In genomic region chr12:79121486-79121885, GRCh38 we compare ENCODE assay signal across 10 cellular contexts.
DNase-seq lines count a peak whose midpoint lies in the region; ATAC-seq, FAIRE-seq and TF ChIP-seq lines count a peak whose summit lies in the region.
"Had no signal": no experiment of that assay in that cellular context is flagged by ENCODE, and none has a peak within 500 bp of the region (broad histone marks: within the 10 kb centered on the region; RNA-seq: fewer than 3 reads in every experiment).

No MANE protein-coding gene starts in this region.

- H3K4me3 ChIP-seq in astrocyte of the spinal cord (ENCODE audit: low read depth, low read length) = no peak overlapping the region

- DNase-seq in A172 (ENCODE audit: low spot score) = peak; percentile 2
- DNase-seq in astrocyte of the spinal cord (ENCODE audit: low read depth, low spot score) = no peak
- DNase-seq in RCC 7860 (ENCODE audit: low spot score) = no peak
- no peak for DNase-seq in hypothalamus (lab: John Stamatoyannopoulos, UW)
- no peak for DNase-seq in NCI-H1048 (lab: John Stamatoyannopoulos, UW)
- DNase-seq in activated effector memory CD4-positive, alpha-beta T cell treated with Interleukin-2 at 50 U/mL for 16 hours = no peak
- DNase-seq: naive thymus-derived CD4-positive, alpha-beta T cell had no signal

- FAIRE-seq in RCC 7860 (lab: Jason Lieb, UNC) = no peak

- TF ChIP-seq CTCF in astrocyte of the spinal cord (IDR thresholded peaks at IDR 0.05; ENCODE audit: low read depth, low read length) = peak; percentile 18

- TF ChIP-seq POLR2A in GM18505 (IDR thresholded peaks at IDR 0.05; ENCODE audit: borderline replicate concordance, extremely low read depth, insufficient read depth, insufficient read length) = no peak

- ATAC-seq in GM18505 (IDR thresholded peaks at IDR 0.05; ENCODE audit: unreplicated experiment) (peak; percentile 61), HG03139 (IDR thresholded peaks at IDR 0.05; ENCODE audit: unreplicated experiment) (peak; percentile 52)
- ATAC-seq: activated CD4-positive, CD25-positive, alpha-beta regulatory T cell treated with anti-CD3 and anti-CD28 coated beads, Interleukin-2, amount 50 U/mL, for 24 hours; naive thymus-derived CD4-positive, alpha-beta T cell had no signal

- in situ Hi-C loops in astrocyte of the spinal cord (cut with HindIII; ENCODE audit: low sequenced_read_pairs) = no loop called here
